23 cellular contexts compared by ENCODE assay signal in the genomic region with DNA sequence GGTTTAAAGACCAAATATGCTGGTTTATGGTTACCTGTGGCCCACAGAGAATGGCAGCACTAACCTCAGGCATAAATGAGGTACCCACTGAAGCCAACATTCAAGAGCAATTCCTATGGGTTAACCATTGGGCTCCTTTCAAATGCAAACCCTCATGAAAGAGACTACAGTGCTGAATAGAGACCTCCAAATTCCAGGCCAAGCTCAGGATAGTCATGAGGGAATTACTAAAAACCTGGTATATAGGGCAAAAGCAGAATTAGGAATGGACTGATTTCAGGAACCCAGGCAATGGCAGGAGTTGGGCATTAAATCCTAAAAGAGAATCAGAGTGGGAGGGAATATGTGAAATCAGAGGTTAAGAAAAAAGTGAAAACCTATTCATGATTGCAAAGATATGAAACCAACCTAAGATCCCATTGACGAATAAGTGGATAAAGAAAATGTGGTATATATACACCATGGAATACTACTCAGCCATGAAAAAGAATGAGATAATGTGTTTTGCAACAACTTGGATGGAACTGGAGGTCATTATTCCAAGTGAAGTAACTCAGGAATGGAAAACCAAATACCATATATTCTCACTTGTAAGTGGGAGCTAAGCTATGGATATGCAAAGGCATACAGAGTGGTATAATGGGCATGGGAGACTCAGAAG. TPM values are rescaled to one million over a fixed set of nuclear protein-coding genes. Genes with fewer than 3 reads are reported as not detected.
"Had no signal": no experiment of that assay in that cellular context is flagged by ENCODE, and none has a peak within 500 bp of the region (broad histone marks: within the 10 kb centered on the region; RNA-seq: fewer than 3 reads in every experiment).

No MANE protein-coding gene starts in this region.

- H3K9me3 Mint-ChIP-seq: central memory CD8-positive, alpha-beta T cell had no signal

- H3K27me3 Mint-ChIP-seq: activated CD8-positive, alpha-beta T cell treated with anti-CD3 and anti-CD28 coated beads for 36 hours; activated naive CD8-positive, alpha-beta T cell; brain; central memory CD8-positive, alpha-beta T cell had no signal

- H3K4me3 Mint-ChIP-seq: activated CD8-positive, alpha-beta T cell treated with anti-CD3 and anti-CD28 coated beads for 36 hours; activated naive CD8-positive, alpha-beta T cell; activated T-cell treated with anti-CD3 and anti-CD28 coated beads, Interleukin-2, amount 50 U/mL, for 72 hours; central memory CD8-positive, alpha-beta T cell had no signal

- H3K36me3 Mint-ChIP-seq: brain had no signal

- ATAC-seq: activated CD4-positive, CD25-positive, alpha-beta regulatory T cell treated with anti-CD3 and anti-CD28 coated beads, Interleukin-2, amount 50 U/mL, for 24 hours; activated CD8-positive, alpha-beta T cell treated with anti-CD3 and anti-CD28 coated beads for 36 hours; activated T-cell treated with anti-CD3 and anti-CD28 coated beads, Interleukin-2, amount 50 U/mL, for 72 hours had no signal

- DNase-seq: activated CD4-positive, alpha-beta T cell treated with anti-CD3 and anti-CD28 coated beads for 4 hours; activated CD8-positive, alpha-beta memory T cell treated with anti-CD3 and anti-CD28 coated beads, Interleukin-2, amount 50 U/mL, for 4 hours; activated CD8-positive, alpha-beta T cell treated with anti-CD3 and anti-CD28 coated beads for 36 hours; activated gamma-delta T cell treated with Interleukin-2 at 50 U/mL for 16 hours; activated T-cell treated with anti-CD3 and anti-CD28 coated beads, Interleukin-2, amount 50 U/mL, for 72 hours; amygdala; cortex of kidney; MG63; MV-4-11; NCI-H1105; NCI-H1436 treated with DMSO at 0.1 percent for 48 hours; NCI-H187; NCI-H2081; NCI-H524; PC-9; SHP77 treated with DMSO at 0.1 percent for 48 hours; T-helper 1 cell had no signal

- H3K27ac Mint-ChIP-seq: activated CD8-positive, alpha-beta T cell treated with anti-CD3 and anti-CD28 coated beads for 36 hours; activated T-cell treated with anti-CD3 and anti-CD28 coated beads, Interleukin-2, amount 50 U/mL, for 72 hours; activated T-helper 2 cell treated with anti-CD3 and anti-CD28 coated beads, Interferon-gamma antibody, Interleukin-2, Interleukin-4, amounts not matched to agents 10 μg/mL and 5 μg/mL and 100 μg/mL, durations not matched to agents 14 hours and 24 hours and 36 hours had no signal

RNA-seq across cellular contexts. Expression of gene PDCD1LG2, which starts 51.6 kb away (rescaled TPM):
- total RNA-seq: SK-MEL-5 had no signal
